Comparison of ENCODE assay signal across 20 cellular contexts in the genomic region with DNA sequence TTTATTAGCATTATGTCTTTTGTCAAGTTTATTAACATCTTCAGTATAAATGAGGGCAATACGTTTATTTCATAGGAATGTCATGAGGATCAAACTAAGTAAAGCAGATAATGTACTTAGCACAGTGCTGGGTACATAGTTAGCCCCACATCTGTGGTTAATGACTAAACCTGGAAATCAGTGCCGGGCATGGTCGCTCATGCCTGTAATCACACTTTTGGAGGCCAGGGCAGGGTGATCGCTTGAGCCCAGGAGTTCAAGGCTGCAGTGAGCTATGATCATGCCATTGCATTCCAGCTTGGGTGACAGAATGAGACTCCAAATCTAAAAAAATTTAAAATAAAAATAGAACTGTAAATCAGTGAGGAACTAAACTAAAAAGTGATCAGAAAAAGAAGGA. TPM values are rescaled to one million over a fixed set of nuclear protein-coding genes. Genes with fewer than 3 reads are reported as not detected.
"Had no signal": no experiment of that assay in that cellular context is flagged by ENCODE, and none has a peak within 500 bp of the region (broad histone marks: within the 10 kb centered on the region; RNA-seq: fewer than 3 reads in every experiment).

No MANE protein-coding gene starts in this region.

- H2AFZ ChIP-seq: parathyroid adenoma had no signal

- H3K27ac ChIP-seq: coronary artery, lower lobe of right lung, parathyroid adenoma, spleen, thyroid gland had no signal

- DNase-seq: activated CD4-positive, alpha-beta T cell treated with anti-CD3 and anti-CD28 coated beads, Interleukin-2, amount 50 U/mL, for 1 hour; activated CD8-positive, alpha-beta memory T cell treated with anti-CD3 and anti-CD28 coated beads, Interleukin-2, amount 50 U/mL, for 4 hours; activated effector memory CD4-positive, alpha-beta T cell treated with Interleukin-2 at 50 U/mL for 16 hours; activated naive CD4-positive, alpha-beta T cell treated with anti-CD3 and anti-CD28 coated beads, Interleukin-2, amount 10 ng/mL, durations not matched to agents 7 days and 5 days; activated naive CD8-positive, alpha-beta T cell treated with anti-CD3 and anti-CD28 coated beads, Interleukin-2, amount 50 U/mL, for 24 hours; activated T-cell treated with anti-CD3 and anti-CD28 coated beads, Interleukin-2, amount 50 U/mL, for 4 hours; anterior cingulate cortex; head of caudate nucleus; lower lobe of right lung; naive thymus-derived CD8-positive, alpha-beta T cell; spleen; stimulated activated naive CD4-positive, alpha-beta T cell treated with Interleukin-2 at 50 U/mL for 16 hours; T-helper 1 cell; T-helper 9 cell; thyroid gland had no signal

- H3K4me3 Mint-ChIP-seq: activated naive CD4-positive, alpha-beta T cell treated with anti-CD3 and anti-CD28 coated beads, Interleukin-2, amount 10 ng/mL, durations not matched to agents 7 days and 5 days; activated naive CD8-positive, alpha-beta T cell treated with anti-CD3 and anti-CD28 coated beads, Interleukin-2, amount 50 U/mL, for 24 hours; activated T-cell treated with anti-CD3 and anti-CD28 coated beads, Interleukin-2, amount 50 U/mL, for 4 hours; naive thymus-derived CD8-positive, alpha-beta T cell had no signal

- ATAC-seq: activated CD4-positive, CD25-positive, alpha-beta regulatory T cell treated with anti-CD3 and anti-CD28 coated beads, Interleukin-2, amount 50 U/mL, for 24 hours; activated naive CD8-positive, alpha-beta T cell treated with anti-CD3 and anti-CD28 coated beads, Interleukin-2, amount 50 U/mL, for 24 hours; activated T-cell treated with anti-CD3 and anti-CD28 coated beads, Interleukin-2, amount 50 U/mL, for 4 hours; lower lobe of right lung; naive thymus-derived CD8-positive, alpha-beta T cell had no signal

- H3K4me3 ChIP-seq: coronary artery, lower lobe of right lung, spleen, thyroid gland had no signal

- H3K9me3 ChIP-seq: lower lobe of right lung, thyroid gland had no signal

- H3K4me1 ChIP-seq: lower lobe of right lung, parathyroid adenoma, thyroid gland had no signal

- H3K79me2 ChIP-seq: parathyroid adenoma had no signal

- H3K27ac Mint-ChIP-seq: activated naive CD4-positive, alpha-beta T cell treated with anti-CD3 and anti-CD28 coated beads, Interleukin-2, amount 10 ng/mL, durations not matched to agents 7 days and 5 days; activated naive CD8-positive, alpha-beta T cell treated with anti-CD3 and anti-CD28 coated beads, Interleukin-2, amount 50 U/mL, for 24 hours had no signal

- H3K36me3 ChIP-seq: lower lobe of right lung, thyroid gland had no signal

- H3K4me1 Mint-ChIP-seq: activated naive CD4-positive, alpha-beta T cell treated with anti-CD3 and anti-CD28 coated beads, Interleukin-2, amount 10 ng/mL, durations not matched to agents 7 days and 5 days; activated naive CD8-positive, alpha-beta T cell treated with anti-CD3 and anti-CD28 coated beads, Interleukin-2, amount 50 U/mL, for 24 hours had no signal

RNA-seq across cellular contexts. Expression of a gene that starts 44.8 kb away (rescaled TPM):
- total RNA-seq: activated T-cell treated with anti-CD3 and anti-CD28 coated beads, Interleukin-2, amount 50 U/mL, for 4 hours; kidney epithelial cell; lower lobe of right lung; mesenteric fat pad; naive thymus-derived CD8-positive, alpha-beta T cell; spleen; thyroid gland had no signal
